In genomic region chr1:199665371-199665770, GRCh38 we compare ENCODE assay signal across 24 cellular contexts.
"Had no signal": no experiment of that assay in that cellular context is flagged by ENCODE, and none has a peak within 500 bp of the region (broad histone marks: within the 10 kb centered on the region; RNA-seq: fewer than 3 reads in every experiment).

No MANE protein-coding gene starts in this region.

- H3K9me3 Mint-ChIP-seq: activated B cell treated with CpG ODN at 0.5 μM for 24 hours; activated CD4-positive, alpha-beta T cell treated with anti-CD3 and anti-CD28 coated beads, Interleukin-2, amount 10 ng/mL, durations not matched to agents 24 days and 14 days; activated T-cell treated with anti-CD3 and anti-CD28 coated beads, Interleukin-2, amount 50 U/mL, for 4 hours; brain; central memory CD8-positive, alpha-beta T cell; T-cell had no signal

- H3K27ac ChIP-seq: KMS-11, SJSA1 had no signal

- H3K27me3 ChIP-seq: SJSA1 had no signal

- DNase-seq: activated B cell treated with CpG ODN at 0.5 μM for 24 hours; activated CD4-positive, alpha-beta T cell treated with anti-CD3 and anti-CD28 coated beads for 1 hour; activated CD4-positive, alpha-beta T cell treated with anti-CD3 and anti-CD28 coated beads, Interleukin-2, amount 10 ng/mL, durations not matched to agents 24 days and 14 days; activated CD4-positive, alpha-beta T cell treated with anti-CD3 and anti-CD28 coated beads, Interleukin-2, amount 50 U/mL, for 48 hours; activated CD8-positive, alpha-beta memory T cell treated with anti-CD3 and anti-CD28 coated beads, Interleukin-2, amount 10 ng/mL, durations not matched to agents 7 days and 5 days; activated effector memory CD4-positive, alpha-beta T cell treated with anti-CD3 and anti-CD28 coated beads, Interleukin-2, amount 50 U/mL, for 16 hours; activated naive CD4-positive, alpha-beta T cell treated with Interleukin-2 at 50 U/mL for 16 hours; activated T-cell treated with anti-CD3 and anti-CD28 coated beads, Interleukin-2, amount 50 U/mL, for 4 hours; amygdala; NCI-H1092; NCI-H146; NCI-H187 treated with DMSO at 0.1 percent for 48 hours; NCI-H524 treated with DMSO at 0.1 percent for 48 hours; NCI-H774; PC-3; SHP77; T-cell; T-helper 2 cell; T1000 had no signal

- H3K4me3 ChIP-seq: SJSA1 had no signal

- H3K36me3 ChIP-seq: SJSA1 had no signal

- H3K4me1 Mint-ChIP-seq: activated B cell treated with CpG ODN at 0.5 μM for 24 hours; activated CD4-positive, alpha-beta T cell treated with anti-CD3 and anti-CD28 coated beads, Interleukin-2, amount 10 ng/mL, durations not matched to agents 24 days and 14 days; activated CD8-positive, alpha-beta memory T cell treated with anti-CD3 and anti-CD28 coated beads, Interleukin-2, amount 10 ng/mL, durations not matched to agents 7 days and 5 days; brain; central memory CD8-positive, alpha-beta T cell; T-cell had no signal

- H3K4me1 ChIP-seq: SJSA1 had no signal

- H3K9me3 ChIP-seq: SJSA1 had no signal

- H3K4me3 Mint-ChIP-seq: activated B cell treated with CpG ODN at 0.5 μM for 24 hours; activated CD4-positive, alpha-beta T cell treated with anti-CD3 and anti-CD28 coated beads, Interleukin-2, amount 10 ng/mL, durations not matched to agents 24 days and 14 days; activated CD8-positive, alpha-beta memory T cell treated with anti-CD3 and anti-CD28 coated beads, Interleukin-2, amount 10 ng/mL, durations not matched to agents 7 days and 5 days; activated naive CD8-positive, alpha-beta T cell; activated T-cell treated with anti-CD3 and anti-CD28 coated beads, Interleukin-2, amount 50 U/mL, for 4 hours; brain; central memory CD8-positive, alpha-beta T cell; T-cell had no signal

- H3K36me3 Mint-ChIP-seq: activated CD8-positive, alpha-beta memory T cell treated with anti-CD3 and anti-CD28 coated beads, Interleukin-2, amount 10 ng/mL, durations not matched to agents 7 days and 5 days; activated naive CD8-positive, alpha-beta T cell; brain; T-cell had no signal

- H3K27ac Mint-ChIP-seq: activated B cell treated with CpG ODN at 0.5 μM for 24 hours; activated CD4-positive, alpha-beta T cell treated with anti-CD3 and anti-CD28 coated beads, Interleukin-2, amount 10 ng/mL, durations not matched to agents 24 days and 14 days; activated CD8-positive, alpha-beta memory T cell treated with anti-CD3 and anti-CD28 coated beads, Interleukin-2, amount 10 ng/mL, durations not matched to agents 7 days and 5 days; activated naive CD8-positive, alpha-beta T cell; brain; T-cell had no signal
